Comparison of ENCODE assay signal across 8 cellular contexts in the genomic region with DNA sequence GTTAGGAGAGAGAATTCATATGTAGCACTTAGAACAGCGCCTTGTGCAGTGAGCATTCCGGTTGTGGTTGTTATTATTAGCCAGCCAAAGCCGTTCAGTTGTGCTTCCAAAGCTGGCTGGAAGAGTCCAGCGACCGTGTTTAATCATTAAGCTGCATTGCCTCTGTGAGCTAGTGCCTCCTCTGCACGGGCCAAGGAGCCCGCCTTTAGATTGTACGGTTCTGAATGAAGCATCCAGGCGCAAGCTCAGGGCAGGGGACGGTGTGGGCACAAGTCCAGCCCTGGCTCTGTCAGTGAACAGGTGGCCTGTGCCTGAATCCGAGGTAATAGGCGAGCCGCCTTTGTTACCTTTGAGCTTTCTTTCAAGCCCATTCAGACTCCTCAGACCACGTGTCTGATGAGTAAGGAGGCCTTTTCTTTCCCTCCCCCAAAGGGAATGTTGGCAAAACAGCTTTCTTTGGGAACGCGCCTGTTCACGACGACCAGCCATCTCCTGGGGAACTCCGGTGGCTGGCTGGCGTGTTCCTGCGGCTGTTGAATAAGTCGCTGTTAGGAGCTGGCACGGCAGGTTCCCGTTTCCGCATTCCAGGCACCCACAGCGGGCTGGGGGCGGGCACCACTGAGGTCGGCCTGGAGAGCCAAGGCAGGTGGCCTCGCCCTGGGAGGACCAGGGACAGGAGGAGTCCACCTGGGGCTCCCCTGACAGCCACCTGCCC. TPM values are rescaled to one million over a fixed set of nuclear protein-coding genes. Genes with fewer than 3 reads are reported as not detected.
A peak's percentile ranks its signal among the peaks of the same experiment; 100 is the strongest.
DNase-seq lines count a peak whose midpoint lies in the region; ATAC-seq, FAIRE-seq and TF ChIP-seq lines count a peak whose summit lies in the region.

No MANE protein-coding gene starts in this region.

- CTCF ChIA-PET in GM12878 (lab: Yijun Ruan, JAX), result interaction anchor here (0.7 to 2.9 kb wide), 22 partner anchors 9 to 201 kb away, joined by 3 to 33 read pairs (median 8); a partner anchor contains a TSS

- TSS peak; percentile 82 for BruUV-seq in GM12878 (replicated peaks; lab: Mats Ljungman, UMichigan)

- H3K9me3 ChIP-seq in GM12878 (replicated peaks; ENCODE audit: control insufficient read depth, insufficient read depth, low read length), result peaks cover 27% of the 10 kb centered on the region
- peaks cover 8% of the 10 kb centered on the region for H3K9me3 ChIP-seq in iPS-18c (ENCODE audit: control insufficient read depth, insufficient read depth, low read length)

- H3K4me3 Mint-ChIP-seq in T-helper 2 cell treated with Interferon-gamma antibody and Interleukin-4, amounts not matched to agents 5 μg/mL and 100 μg/mL, for 36 hours, result no peak overlapping the region

- TF ChIP-seq EP300 in GM12878 (IDR thresholded peaks at IDR 0.05; ENCODE audit: borderline replicate concordance in 1 of 2, control insufficient read depth in 1 of 2, low read depth in 2 of 2, low read length in 2 of 2), result no peak

- no peaks in the 10 kb centered on the region for H4K20me1 ChIP-seq in GM12878 (ENCODE audit: control insufficient read depth, insufficient read depth)

- H3K36me3 ChIP-seq in GM12878 (ENCODE audit: control insufficient read depth in 2 of 2, insufficient read depth in 2 of 2, low read length in 1 of 2), result peaks cover 2 to 16% of the 10 kb centered on the region in 2 experiments; a peak in 3 of 4 replicates

- TF ChIP-seq POLR2A in GM12878 (IDR thresholded peaks at IDR 0.05; ENCODE audit: low read depth, low read length), result peak; percentile 55

- no peak for TF ChIP-seq RAD21 in GM12878 (IDR thresholded peaks at IDR 0.05; ENCODE audit: insufficient read depth, low read depth, low read length)

- H3K4me3 ChIP-seq in GM12878, result peak overlapping the region; percentile 69
- H3K4me3 ChIP-seq in iPS-18c (ENCODE audit: insufficient read depth, low read depth, low read length), result peak overlapping the region; percentile 21
- peak overlapping the region; percentile 51 for H3K4me3 ChIP-seq in retinal pigment epithelial cell (ENCODE audit: low read length)

- no peak overlapping the region for H3K27ac Mint-ChIP-seq in T-helper 2 cell treated with Interferon-gamma antibody and Interleukin-4, amounts not matched to agents 5 μg/mL and 100 μg/mL, for 36 hours

- H3K79me2 ChIP-seq in GM12878 (ENCODE audit: control insufficient read depth, insufficient read depth, low read length), result peaks cover 93% of the 10 kb centered on the region

- intact Hi-C loops in GM12878 (cut with micrococcal nuclease; ENCODE audit: unreplicated experiment), result no loop called here

- FAIRE-seq in GM12878 (lab: Jason Lieb, UNC), result no peak

- POLR2A ChIA-PET in GM12878 (lab: Charles Lee), result interaction anchor here (0.6 to 3.5 kb wide), 21 partner anchors 10 to 444 kb away, joined by 3 to 25 read pairs (median 8); a partner anchor contains a TSS

- TF ChIP-seq CTCF in GM12878 (IDR thresholded peaks at IDR 0.05 in 2 of 3, conservative IDR thresholded peaks at IDR 0.05 in 1 of 3; ENCODE audit: control insufficient read depth in 2 of 3, extremely low read depth in 1 of 3, insufficient read depth in 1 of 3, low read depth in 3 of 3, low read length in 3 of 3) (0 out of 6 replicates have a peak, but pooled peaks of 1 of the 3 experiments have one; percentile 10), retinal pigment epithelial cell (conservative IDR thresholded peaks at IDR 0.05; ENCODE audit: low read depth, low read length) (peak; percentile 11)

- in situ Hi-C loops in GM12878 (cut with MboI), result no loop called here

- ATAC-seq in GM21381 (IDR thresholded peaks at IDR 0.05; ENCODE audit: unreplicated experiment) (peak; percentile 40), GM12878 (peak; percentile 70), GM21390 (IDR thresholded peaks at IDR 0.05; ENCODE audit: unreplicated experiment) (no peak)

- peak overlapping the region; percentile 98 for H3K4me2 ChIP-seq in GM12878 (ENCODE audit: control insufficient read depth, insufficient read depth)

- H3K27me3 ChIP-seq in GM12878 (replicated peaks in 1 of 2; ENCODE audit: control insufficient read depth in 2 of 2, insufficient read depth in 2 of 2, low read length in 1 of 2), result no peaks in the 10 kb centered on the region

- no peaks in the 10 kb centered on the region for H3K27me3 Mint-ChIP-seq in T-helper 2 cell treated with Interferon-gamma antibody and Interleukin-4, amounts not matched to agents 5 μg/mL and 100 μg/mL, for 36 hours (ENCODE audit: low read depth)

- H3K9ac ChIP-seq in GM12878 (ENCODE audit: control insufficient read depth, insufficient read depth, low read length), result peak overlapping the region; percentile 76

- H3K9me3 Mint-ChIP-seq in T-helper 2 cell treated with Interferon-gamma antibody and Interleukin-4, amounts not matched to agents 5 μg/mL and 100 μg/mL, for 36 hours, result peaks cover 23% of the 10 kb centered on the region

- WGBS in GM12878 (ENCODE audit: insufficient coverage, insufficient replicate concordance, low lambda C conversion rate, missing lambda C conversion rate), result 53% methylated on average over 27 of the region's 29 CpGs

- H3K27ac ChIP-seq in GM12878 (ENCODE audit: control insufficient read depth, insufficient read depth), result peak overlapping the region; percentile 87

- H3K4me1 ChIP-seq in GM12878 (ENCODE audit: control insufficient read depth, insufficient read depth, low read length), result peaks cover 45% of the 10 kb centered on the region

- DNase-seq in COR-L47 (lab: John Stamatoyannopoulos, UW), result peak; percentile 77
- peak; percentile 87 for DNase-seq in NCI-H2029 treated with DMSO at 0.1 percent for 48 hours (lab: John Stamatoyannopoulos, UW)
- DNase-seq in GM12878 (ENCODE audit: low read depth, low spot score), result no peak
- DNase-seq in retinal pigment epithelial cell (ENCODE audit: low read depth), result peak; percentile 91
- DNase-seq in T-helper 2 cell treated with Interferon-gamma antibody and Interleukin-4, amounts not matched to agents 5 μg/mL and 100 μg/mL, for 36 hours (ENCODE audit: low spot score), result no peak

- H3K36me3 Mint-ChIP-seq in T-helper 2 cell treated with Interferon-gamma antibody and Interleukin-4, amounts not matched to agents 5 μg/mL and 100 μg/mL, for 36 hours (ENCODE audit: low read depth), result no peaks in the 10 kb centered on the region

- SMC1A ChIA-PET in GM12878 (lab: Charles Lee; ENCODE audit: uncharacterized antibody, unreplicated experiment), result interaction anchor here (0.6 to 4.2 kb wide), 26 partner anchors 8 to 207 kb away, joined by 3 to 46 read pairs (median 6); a partner anchor contains a TSS

- RAD21 ChIA-PET in GM12878 (lab: Charles Lee; ENCODE audit: unreplicated experiment), result interaction anchor here (0.7 to 4.6 kb wide), 23 partner anchors 9 to 128 kb away, joined by 3 to 66 read pairs (median 6); a partner anchor contains a TSS

- H3K4me1 Mint-ChIP-seq in T-helper 2 cell treated with Interferon-gamma antibody and Interleukin-4, amounts not matched to agents 5 μg/mL and 100 μg/mL, for 36 hours (ENCODE audit: low read depth), result no peaks in the 10 kb centered on the region

- peak overlapping the region; percentile 76 for H2AFZ ChIP-seq in GM12878 (ENCODE audit: control insufficient read depth, low read depth, low read length)

RNA-seq across cellular contexts. Expression of a gene that starts 25.1 kb away (rescaled TPM):
- total RNA-seq in GM12878 (2013; cell fraction: nucleolus; rRNA removed), result 281 and 318 TPM in 2 replicates
- 21.8 and 23.7 TPM in 2 replicates for total RNA-seq in GM12878 (2014; rRNA removed)
- 25.1 and 25.2 TPM in 2 replicates for total RNA-seq in GM12878 (2014; rRNA removed; fragmentation: Illumina TruSeq; extraction: Trizol)
- total RNA-seq in GM12878 (2021), result 66.2 and 71.1 TPM in 2 replicates
- polyA plus RNA-seq in GM12878 (2011; ENCODE audit: low read depth), result 10.4 TPM
- polyA plus RNA-seq in GM12878 (2011; rRNA removed), result 8.5 and 14.3 TPM in 2 replicates
- polyA plus RNA-seq in GM12878 (2011; cell fraction: cytosol; rRNA removed), result 10.2 and 16.8 TPM in 2 replicates
- polyA plus RNA-seq in GM12878 (2011; cell fraction: nucleus; rRNA removed), result 17.8 and 28.7 TPM in 2 replicates
- 19.0 and 28.9 TPM in 2 replicates for polyA plus RNA-seq in GM12878 (2012)
- 14.5 and 19.1 TPM in 2 replicates for polyA plus RNA-seq in GM12878 (2014; fragmentation: Illumina TruSeq; extraction: Trizol)
- polyA plus RNA-seq in GM12878 (2014; fragmentation: Nextera tagmentation; extraction: Ambion mirVana), result under 1 TPM; 0.24 to 0.63 TPM
- polyA plus RNA-seq in GM12878 (2014; rRNA removed), result 19.2 and 24.2 TPM in 2 replicates
- 10 to 100 TPM; 17.7 to 23.3 TPM for polyA plus RNA-seq in GM12878 (2016; fragmentation: Nextera tagmentation; extraction: Ambion mirVana)
- polyA minus RNA-seq in GM12878 (2011; rRNA and poly(A)+ RNA removed), result 33.6 and 41.5 TPM in 2 replicates
- polyA minus RNA-seq in GM12878 (2011; cell fraction: cytosol; rRNA and poly(A)+ RNA removed), result 32.3 and 34.3 TPM in 2 replicates
- polyA minus RNA-seq in GM12878 (2011; cell fraction: nucleus; rRNA and poly(A)+ RNA removed), result 23.3 and 46.3 TPM in 2 replicates

RNA-seq across cellular contexts. Expression of a gene that starts 25.7 kb away (rescaled TPM):
- total RNA-seq in GM12878 (2013; cell fraction: nucleolus; rRNA removed), result not detected in 2 replicates
- under 0.01 TPM in 1 of 2 replicates, not detected in the other for total RNA-seq in GM12878 (2014; rRNA removed)
- total RNA-seq in GM12878 (2014; rRNA removed; fragmentation: Illumina TruSeq; extraction: Trizol), result not detected in 2 replicates
- not detected in 2 replicates for total RNA-seq in GM12878 (2021)
- polyA plus RNA-seq in GM12878 (2011; ENCODE audit: low read depth), result not detected
- polyA plus RNA-seq in GM12878 (2011; rRNA removed), result not detected in 2 replicates
- not detected in 2 replicates for polyA plus RNA-seq in GM12878 (2011; cell fraction: cytosol; rRNA removed)
- not detected in 2 replicates for polyA plus RNA-seq in GM12878 (2011; cell fraction: nucleus; rRNA removed)
- not detected in 2 replicates for polyA plus RNA-seq in GM12878 (2012)
- polyA plus RNA-seq in GM12878 (2014; fragmentation: Illumina TruSeq; extraction: Trizol), result 0.03 TPM in 1 of 2 replicates, not detected in the other
- not detected for polyA plus RNA-seq in GM12878 (2014; fragmentation: Nextera tagmentation; extraction: Ambion mirVana)
- not detected in 2 replicates for polyA plus RNA-seq in GM12878 (2014; rRNA removed)
- not detected for polyA plus RNA-seq in GM12878 (2016; fragmentation: Nextera tagmentation; extraction: Ambion mirVana)
- polyA minus RNA-seq in GM12878 (2011; rRNA and poly(A)+ RNA removed), result not detected in 2 replicates
- not detected in 2 replicates for polyA minus RNA-seq in GM12878 (2011; cell fraction: cytosol; rRNA and poly(A)+ RNA removed)
- not detected in 2 replicates for polyA minus RNA-seq in GM12878 (2011; cell fraction: nucleus; rRNA and poly(A)+ RNA removed)

Comparison
In these comparisons a context has a peak if more than half of its experiments do, and no peak if none do; other contexts are left out.
1. DNase-seq: peak in COR-L47 (single experiment), NCI-H2029 treated with DMSO at 0.1 percent for 48 hours (single experiment) and retinal pigment epithelial cell (single experiment); none in GM12878 (single experiment) and T-helper 2 cell treated with Interferon-gamma antibody and Interleukin-4, amounts not matched to agents 5 μg/mL and 100 μg/mL, for 36 hours (single experiment).
2. Peak in every context shown above with its lines, with median percentiles within 50 percentile points of each other: H3K4me3 ChIP-seq.